In genomic region chr18:79402977-79403722, GRCh38 we compare ENCODE assay signal across 8 cellular contexts. TPM values are rescaled to one million over a fixed set of nuclear protein-coding genes. Genes with fewer than 3 reads are reported as not detected.
DNase-seq lines count a peak whose midpoint lies in the region; ATAC-seq, FAIRE-seq and TF ChIP-seq lines count a peak whose summit lies in the region.

No MANE protein-coding gene starts in this region.

- in situ Hi-C loops in K562 (cut with MboI) = no loop called here

- 77% methylated on average over 9 of the region's 27 CpGs for WGBS in K562 (ENCODE audit: insufficient coverage, low coverage, missing lambda C conversion rate)

- no peak overlapping the region for H3K4me2 ChIP-seq in K562 (ENCODE audit: insufficient read depth, low read length)

- H3K9ac ChIP-seq in K562 (ENCODE audit: insufficient read depth in 1 of 2, low read depth in 2 of 2, low read length in 2 of 2) = no peak overlapping the region

- H3K79me2 ChIP-seq in K562 (ENCODE audit: control insufficient read depth, insufficient read depth, low read length) = peaks cover 37% of the 10 kb centered on the region

- no peaks in the 10 kb centered on the region for H3K9me3 Mint-ChIP-seq in activated naive CD4-positive, alpha-beta T cell treated with anti-CD3 and anti-CD28 coated beads, Interleukin-2, amount 50 U/mL, for 24 hours

- no peak for TF ChIP-seq CTCF in K562 (IDR thresholded peaks at IDR 0.05 in 2 of 3, conservative IDR thresholded peaks at IDR 0.05 in 1 of 3; ENCODE audit: insufficient read depth in 2 of 3, low read depth in 1 of 3, low read length in 3 of 3)
- TF ChIP-seq CTCF in left lung (IDR thresholded peaks at IDR 0.05) = no peak
- no peak for TF ChIP-seq CTCF in thoracic aorta (IDR thresholded peaks at IDR 0.05)
- no peak for TF ChIP-seq CTCF in GM10266 (IDR thresholded peaks at IDR 0.05; ENCODE audit: control insufficient read depth, insufficient read depth, low read depth, missing control alignments)

- no peak for DNase-seq in activated naive CD4-positive, alpha-beta T cell treated with Interleukin-2 at 50 U/mL for 16 hours
- DNase-seq in K562 (ENCODE audit: extremely low read depth in 1 of 4, low spot score in 3 of 4) (no peak), left lung (peak in 1 of 2 donors; percentile 83), thoracic aorta (ENCODE audit: low spot score) (no peak), GM10266 (ENCODE audit: extremely low spot score) (no peak)
- DNase-seq in effector CD8-positive, alpha-beta T cell (lab: John Stamatoyannopoulos, UW) = no peak

- no peak for FAIRE-seq in K562 (lab: Jason Lieb, UNC)

- no peak overlapping the region for H2AFZ ChIP-seq in K562 (ENCODE audit: low read depth, low read length)

- POLR2A ChIA-PET in K562 (lab: Yijun Ruan, JAX) = interaction anchor here (0.9 to 1.0 kb wide), 2 partner anchors 12 to 100 kb away, joined by 3 to 4 read pairs; no protein-coding TSS in a partner anchor

- no peak overlapping the region for H3K27ac ChIP-seq in K562 (ENCODE audit: extremely low read depth, low read depth, low read length)
- H3K27ac ChIP-seq in left lung = peak overlapping the region; percentile 59 to 68
- peak overlapping the region; percentile 59 to 72 for H3K27ac ChIP-seq in thoracic aorta

- H3K27me3 Mint-ChIP-seq in activated naive CD4-positive, alpha-beta T cell treated with anti-CD3 and anti-CD28 coated beads, Interleukin-2, amount 50 U/mL, for 24 hours = no peaks in the 10 kb centered on the region

- TSS peak; percentile 9 for BruUV-seq in K562 (replicated peaks; lab: Mats Ljungman, UMichigan)

- no peak for TF ChIP-seq RAD21 in K562 (CRISPR knock-in tag; conservative IDR thresholded peaks at IDR 0.05 in 1 of 2, IDR thresholded peaks at IDR 0.05 in 1 of 2)

- peak overlapping the region; percentile 87 for H3K27ac Mint-ChIP-seq in activated naive CD4-positive, alpha-beta T cell treated with anti-CD3 and anti-CD28 coated beads, Interleukin-2, amount 50 U/mL, for 24 hours

- H3K36me3 ChIP-seq in K562 (ENCODE audit: control insufficient read depth, insufficient read depth, low read length) = no peaks in the 10 kb centered on the region
- no peaks in the 10 kb centered on the region for H3K36me3 ChIP-seq in left lung
- H3K36me3 ChIP-seq in thoracic aorta = no peaks in the 10 kb centered on the region

- H3K9me1 ChIP-seq in K562 (ENCODE audit: control insufficient read depth, insufficient read depth, low read length) = peaks cover 6% of the 10 kb centered on the region

- H3K4me1 ChIP-seq in K562 (replicated peaks in 1 of 2; ENCODE audit: control insufficient read depth in 2 of 2, insufficient read depth in 2 of 2, low read length in 2 of 2) (peaks cover 8 to 70% of the 10 kb centered on the region in 2 experiments; a peak in 4 of 5 replicates), left lung (peaks cover 9 to 74% of the 10 kb centered on the region in 2 donors), thoracic aorta (ENCODE audit: control insufficient read depth in 1 of 2, low read depth in 2 of 2) (peaks cover 18 to 32% of the 10 kb centered on the region in 2 donors)

- CTCF ChIA-PET in K562 (lab: Yijun Ruan, JAX; ENCODE audit: low intra/inter-chr PET ratio) = no interaction called here

- H3K4me3 Mint-ChIP-seq in activated naive CD4-positive, alpha-beta T cell treated with anti-CD3 and anti-CD28 coated beads, Interleukin-2, amount 50 U/mL, for 24 hours = peak overlapping the region; percentile 89

- H3K9me3 ChIP-seq in K562 (replicated peaks; ENCODE audit: control insufficient read depth, insufficient read depth, low read depth, low read length) (no peaks in the 10 kb centered on the region), left lung (no peaks in the 10 kb centered on the region), thoracic aorta (no peaks in the 10 kb centered on the region)

- peaks cover 79% of the 10 kb centered on the region for H3K4me1 Mint-ChIP-seq in activated naive CD4-positive, alpha-beta T cell treated with anti-CD3 and anti-CD28 coated beads, Interleukin-2, amount 50 U/mL, for 24 hours

- ATAC-seq in K562 = no peak
- ATAC-seq in left lung = peak; percentile 41
- peak; percentile 69 for ATAC-seq in thoracic aorta (ENCODE audit: insufficient number of reproducible peaks, low FRiP score, low read depth)
- no peak for ATAC-seq in GM18867 (IDR thresholded peaks at IDR 0.05; ENCODE audit: unreplicated experiment)

- TF ChIP-seq POLR2A in K562 (conservative IDR thresholded peaks at IDR 0.05) = no peak

- TF ChIP-seq EP300 in K562 (IDR thresholded peaks at IDR 0.05; ENCODE audit: low read length) = no peak

- intact Hi-C loops in K562 (cut with micrococcal nuclease) (no loop called here), left lung (cut with DNase I) (no loop called here)

- peaks cover 13% of the 10 kb centered on the region for H3K36me3 Mint-ChIP-seq in activated naive CD4-positive, alpha-beta T cell treated with anti-CD3 and anti-CD28 coated beads, Interleukin-2, amount 50 U/mL, for 24 hours

- peaks cover 26% of the 10 kb centered on the region for H4K20me1 ChIP-seq in K562 (replicated peaks; ENCODE audit: control insufficient read depth, insufficient read depth, low read length)

- H3K4me3 ChIP-seq in K562 (no peak overlapping the region), left lung (no peak overlapping the region), thoracic aorta (peak overlapping the region; percentile 66)

- H3K27me3 ChIP-seq in K562 (ENCODE audit: control insufficient read depth in 2 of 2, insufficient read depth in 2 of 2, low read length in 2 of 2) (no peaks in the 10 kb centered on the region), left lung (peaks cover 0 to 17% of the 10 kb centered on the region in 2 donors), thoracic aorta (replicated peaks; ENCODE audit: insufficient read depth) (no peaks in the 10 kb centered on the region)

TF ChIP-seq in K562, 482 proteins besides CTCF, POLR2A, EP300 and RAD21:
- TF ChIP-seq SIRT6 (IDR thresholded peaks at IDR 0.05; ENCODE audit: low read depth, low read length) = no peak
- no peak for TF ChIP-seq ZNF699 (CRISPR knock-in tag; IDR thresholded peaks at IDR 0.05; ENCODE audit: insufficient replicate concordance)
- TF ChIP-seq, protein P1, sequence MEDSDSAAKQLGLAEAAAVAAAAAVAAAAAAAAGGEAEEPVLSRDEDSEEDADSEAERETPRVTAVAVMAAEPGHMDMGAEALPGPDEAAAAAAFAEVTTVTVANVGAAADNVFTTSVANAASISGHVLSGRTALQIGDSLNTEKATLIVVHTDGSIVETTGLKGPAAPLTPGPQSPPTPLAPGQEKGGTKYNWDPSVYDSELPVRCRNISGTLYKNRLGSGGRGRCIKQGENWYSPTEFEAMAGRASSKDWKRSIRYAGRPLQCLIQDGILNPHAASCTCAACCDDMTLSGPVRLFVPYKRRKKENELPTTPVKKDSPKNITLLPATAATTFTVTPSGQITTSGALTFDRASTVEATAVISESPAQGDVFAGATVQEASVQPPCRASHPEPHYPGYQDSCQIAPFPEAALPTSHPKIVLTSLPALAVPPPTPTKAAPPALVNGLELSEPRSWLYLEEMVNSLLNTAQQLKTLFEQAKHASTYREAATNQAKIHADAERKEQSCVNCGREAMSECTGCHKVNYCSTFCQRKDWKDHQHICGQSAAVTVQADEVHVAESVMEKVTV (CRISPR knock-in tag; IDR thresholded peaks at IDR 0.05) = no peak
- no peak for TF ChIP-seq ZNF586 (CRISPR knock-in tag; conservative IDR thresholded peaks at IDR 0.05)
- peak; percentile 60 for TF ChIP-seq RFX1 (IDR thresholded peaks at IDR 0.05)
- no peak for TF ChIP-seq ZNF695 (CRISPR knock-in tag; IDR thresholded peaks at IDR 0.05)

RNA-seq across cellular contexts. Expression of gene NFATC1, which starts 7.4 kb away (rescaled TPM):
- total RNA-seq in K562 (2011; cell fraction: chromatin; rRNA removed; ENCODE audit: low replicate concordance) = 22.7 and 26.3 TPM in 2 replicates
- 11.4 and 14.5 TPM in 2 replicates for total RNA-seq in K562 (2011; cell fraction: nucleolus; rRNA removed)
- total RNA-seq in K562 (2011; cell fraction: nucleoplasm; rRNA removed) = 10.2 and 10.4 TPM in 2 replicates
- total RNA-seq in K562 (2014; rRNA removed) (2.5 and 5.3 TPM in 2 replicates), K562 (2014; rRNA removed; fragmentation: Illumina TruSeq; extraction: Trizol) (2.1 and 2.3 TPM in 2 replicates), K562 (2015; rRNA removed; fragmentation: Illumina TruSeq; extraction: Trizol) (2.2 and 2.8 TPM in 2 replicates), K562 (2021) (13.7 and 16.4 TPM in 2 replicates), left lung (10 to 100 TPM; 16.0 to 17.1 TPM), thoracic aorta (10 to 100 TPM; 27.6 to 40.8 TPM)
- polyA plus RNA-seq in K562 (2011; rRNA removed) (1.9 and 2.4 TPM in 2 replicates), K562 (2014; fragmentation: Illumina TruSeq; extraction: Trizol) (6.1 and 9.6 TPM in 2 replicates), K562 (2014; fragmentation: Nextera tagmentation; extraction: Ambion mirVana) (1 to 10 TPM; 1.1 to 1.2 TPM), K562 (2014; rRNA removed) (2.6 and 6.3 TPM in 2 replicates)
- polyA plus RNA-seq in K562 (2011; cell fraction: cytosol; rRNA removed) = 2.8 and 3.7 TPM in 2 replicates
- polyA plus RNA-seq in K562 (2011; cell fraction: nucleus; rRNA removed) = 6.6 and 10.1 TPM in 2 replicates
- polyA plus RNA-seq in K562 (2012) = 8.3 and 8.6 TPM in 2 replicates
- 2.5 and 4.0 TPM in 2 replicates for polyA minus RNA-seq in K562 (2011; rRNA and poly(A)+ RNA removed)
- 7.3 and 13.0 TPM in 2 replicates for polyA minus RNA-seq in K562 (2011; cell fraction: cytosol; rRNA and poly(A)+ RNA removed)
- polyA minus RNA-seq in K562 (2011; cell fraction: nucleus; rRNA and poly(A)+ RNA removed) = 6.7 and 6.9 TPM in 2 replicates

Comparison
In these comparisons a context has a peak if more than half of its experiments do, and no peak if none do; other contexts are left out.
1. ATAC-seq: peak in left lung (single experiment) and thoracic aorta (single experiment); none in K562 (single experiment) and GM18867 (single experiment).